1 cellular context compared by ENCODE assay signal in the genomic region with DNA sequence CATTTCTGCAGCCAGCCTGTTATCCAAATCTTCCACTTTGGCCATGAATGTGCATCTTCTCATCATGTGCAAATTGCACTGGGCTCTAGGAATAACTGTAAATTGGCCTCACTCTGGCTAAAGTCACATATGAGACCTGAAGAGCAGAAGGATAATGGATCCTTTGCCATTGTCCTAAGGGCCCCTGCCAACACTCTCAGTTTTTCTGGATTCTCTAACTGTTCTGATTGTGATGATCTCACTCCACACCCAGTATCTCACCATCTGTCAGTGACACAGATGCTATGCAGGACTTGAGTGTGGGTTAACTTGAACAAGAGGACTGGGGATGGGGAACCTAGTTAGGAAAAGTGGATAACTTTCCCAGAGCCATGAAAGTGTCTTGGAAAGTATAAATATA.
TF ChIP-seq lines count a peak whose summit lies in the region.

No MANE protein-coding gene starts in this region.

TF ChIP-seq in GM23338, 12 proteins besides CTCF, POLR2A, EP300 and RAD21 (continued from another document):
- TF ChIP-seq, protein P1, sequence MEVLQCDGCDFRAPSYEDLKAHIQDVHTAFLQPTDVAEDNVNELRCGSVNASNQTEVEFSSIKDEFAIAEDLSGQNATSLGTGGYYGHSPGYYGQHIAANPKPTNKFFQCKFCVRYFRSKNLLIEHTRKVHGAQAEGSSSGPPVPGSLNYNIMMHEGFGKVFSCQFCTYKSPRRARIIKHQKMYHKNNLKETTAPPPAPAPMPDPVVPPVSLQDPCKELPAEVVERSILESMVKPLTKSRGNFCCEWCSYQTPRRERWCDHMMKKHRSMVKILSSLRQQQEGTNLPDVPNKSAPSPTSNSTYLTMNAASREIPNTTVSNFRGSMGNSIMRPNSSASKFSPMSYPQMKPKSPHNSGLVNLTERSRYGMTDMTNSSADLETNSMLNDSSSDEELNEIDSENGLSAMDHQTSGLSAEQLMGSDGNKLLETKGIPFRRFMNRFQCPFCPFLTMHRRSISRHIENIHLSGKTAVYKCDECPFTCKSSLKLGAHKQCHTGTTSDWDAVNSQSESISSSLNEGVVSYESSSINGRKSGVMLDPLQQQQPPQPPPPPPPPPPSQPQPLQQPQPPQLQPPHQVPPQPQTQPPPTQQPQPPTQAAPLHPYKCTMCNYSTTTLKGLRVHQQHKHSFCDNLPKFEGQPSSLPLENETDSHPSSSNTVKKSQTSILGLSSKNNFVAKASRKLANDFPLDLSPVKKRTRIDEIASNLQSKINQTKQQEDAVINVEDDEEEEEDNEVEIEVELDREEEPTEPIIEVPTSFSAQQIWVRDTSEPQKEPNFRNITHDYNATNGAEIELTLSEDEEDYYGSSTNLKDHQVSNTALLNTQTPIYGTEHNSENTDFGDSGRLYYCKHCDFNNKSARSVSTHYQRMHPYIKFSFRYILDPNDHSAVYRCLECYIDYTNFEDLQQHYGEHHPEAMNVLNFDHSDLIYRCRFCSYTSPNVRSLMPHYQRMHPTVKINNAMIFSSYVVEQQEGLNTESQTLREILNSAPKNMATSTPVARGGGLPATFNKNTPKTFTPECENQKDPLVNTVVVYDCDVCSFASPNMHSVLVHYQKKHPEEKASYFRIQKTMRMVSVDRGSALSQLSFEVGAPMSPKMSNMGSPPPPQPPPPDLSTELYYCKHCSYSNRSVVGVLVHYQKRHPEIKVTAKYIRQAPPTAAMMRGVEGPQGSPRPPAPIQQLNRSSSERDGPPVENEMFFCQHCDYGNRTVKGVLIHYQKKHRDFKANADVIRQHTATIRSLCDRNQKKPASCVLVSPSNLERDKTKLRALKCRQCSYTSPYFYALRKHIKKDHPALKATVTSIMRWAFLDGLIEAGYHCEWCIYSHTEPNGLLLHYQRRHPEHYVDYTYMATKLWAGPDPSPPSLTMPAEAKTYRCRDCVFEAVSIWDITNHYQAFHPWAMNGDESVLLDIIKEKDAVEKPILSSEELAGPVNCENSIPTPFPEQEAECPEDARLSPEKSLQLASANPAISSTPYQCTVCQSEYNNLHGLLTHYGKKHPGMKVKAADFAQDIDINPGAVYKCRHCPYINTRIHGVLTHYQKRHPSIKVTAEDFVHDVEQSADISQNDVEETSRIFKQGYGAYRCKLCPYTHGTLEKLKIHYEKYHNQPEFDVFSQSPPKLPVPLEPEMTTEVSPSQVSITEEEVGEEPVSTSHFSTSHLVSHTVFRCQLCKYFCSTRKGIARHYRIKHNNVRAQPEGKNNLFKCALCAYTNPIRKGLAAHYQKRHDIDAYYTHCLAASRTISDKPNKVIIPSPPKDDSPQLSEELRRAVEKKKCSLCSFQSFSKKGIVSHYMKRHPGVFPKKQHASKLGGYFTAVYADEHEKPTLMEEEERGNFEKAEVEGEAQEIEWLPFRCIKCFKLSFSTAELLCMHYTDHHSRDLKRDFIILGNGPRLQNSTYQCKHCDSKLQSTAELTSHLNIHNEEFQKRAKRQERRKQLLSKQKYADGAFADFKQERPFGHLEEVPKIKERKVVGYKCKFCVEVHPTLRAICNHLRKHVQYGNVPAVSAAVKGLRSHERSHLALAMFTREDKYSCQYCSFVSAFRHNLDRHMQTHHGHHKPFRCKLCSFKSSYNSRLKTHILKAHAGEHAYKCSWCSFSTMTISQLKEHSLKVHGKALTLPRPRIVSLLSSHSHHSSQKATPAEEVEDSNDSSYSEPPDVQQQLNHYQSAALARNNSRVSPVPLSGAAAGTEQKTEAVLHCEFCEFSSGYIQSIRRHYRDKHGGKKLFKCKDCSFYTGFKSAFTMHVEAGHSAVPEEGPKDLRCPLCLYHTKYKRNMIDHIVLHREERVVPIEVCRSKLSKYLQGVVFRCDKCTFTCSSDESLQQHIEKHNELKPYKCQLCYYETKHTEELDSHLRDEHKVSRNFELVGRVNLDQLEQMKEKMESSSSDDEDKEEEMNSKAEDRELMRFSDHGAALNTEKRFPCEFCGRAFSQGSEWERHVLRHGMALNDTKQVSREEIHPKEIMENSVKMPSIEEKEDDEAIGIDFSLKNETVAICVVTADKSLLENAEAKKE (CRISPR knock-in tag; IDR thresholded peaks at IDR 0.05) = no peak
- no peak for TF ChIP-seq STAT1 (IDR thresholded peaks at IDR 0.05; ENCODE audit: unreplicated experiment)
- TF ChIP-seq EZH2 (IDR thresholded peaks at IDR 0.05; ENCODE audit: low read depth, unreplicated experiment) = no peak
- TF ChIP-seq POLR2AphosphoS5 (IDR thresholded peaks at IDR 0.05; ENCODE audit: low read depth) = no peak
- TF ChIP-seq ZNF331 (CRISPR knock-in tag; IDR thresholded peaks at IDR 0.05; ENCODE audit: low read depth) = no peak
